ENCODE assay signal across 8 cellular contexts in genomic region chr17:48047113-48047740, GRCh38. TPM values are rescaled to one million over a fixed set of nuclear protein-coding genes. Genes with fewer than 3 reads are reported as not detected.
A peak's percentile ranks its signal among the peaks of the same experiment; 100 is the strongest.
DNase-seq lines count a peak whose midpoint lies in the region; ATAC-seq, FAIRE-seq and TF ChIP-seq lines count a peak whose summit lies in the region.

No MANE protein-coding gene starts in this region.

- no peaks in the 10 kb centered on the region for H3K9me3 Mint-ChIP-seq in CD8-positive, alpha-beta memory T cell

- ATAC-seq in HG03025 (IDR thresholded peaks at IDR 0.05; ENCODE audit: low FRiP score, unreplicated experiment) (no peak), HG03521 (IDR thresholded peaks at IDR 0.05; ENCODE audit: unreplicated experiment) (no peak)

- peak overlapping the region; percentile 85 to 100 (median 98) for H3K27ac Mint-ChIP-seq in CD8-positive, alpha-beta memory T cell

- peak overlapping the region; percentile 66 for H3K9ac ChIP-seq in muscle layer of colon (ENCODE audit: low read length)

- peaks cover 18% of the 10 kb centered on the region for H3K36me3 ChIP-seq in CD8-positive, alpha-beta memory T cell (ENCODE audit: insufficient read depth, low read length)
- peaks cover 27% of the 10 kb centered on the region for H3K36me3 ChIP-seq in MG63
- peaks cover 5% of the 10 kb centered on the region for H3K36me3 ChIP-seq in bronchial epithelial cell (ENCODE audit: control insufficient read depth, insufficient read depth, low read length)
- H3K36me3 ChIP-seq in muscle layer of colon (ENCODE audit: insufficient read depth, low read length) = peaks cover 13% of the 10 kb centered on the region

- H3K4me3 Mint-ChIP-seq in CD8-positive, alpha-beta memory T cell = peak overlapping the region; percentile 85 to 99 (median 96)

- peak overlapping the region; percentile 93 for H3K27ac ChIP-seq in CD8-positive, alpha-beta memory T cell (ENCODE audit: low read depth, low read length)
- H3K27ac ChIP-seq in muscle layer of colon (ENCODE audit: low read depth, low read length) = peak overlapping the region; percentile 31

- no peak for FAIRE-seq in bronchial epithelial cell (lab: Jason Lieb, UNC)

- no peak for DNase-seq in CD8-positive, alpha-beta memory T cell
- DNase-seq in MG63 (no peak), bronchial epithelial cell (ENCODE audit: low read depth) (no peak), NCI-H510A treated with DMSO at 0.1 percent for 48 hours (lab: John Stamatoyannopoulos, UW) (no peak), NCI-H2029 (lab: John Stamatoyannopoulos, UW) (no peak)

- H3K36me3 Mint-ChIP-seq in CD8-positive, alpha-beta memory T cell = peaks cover 4 to 36% (median 11%) of the 10 kb centered on the region in 3 donors

- peaks cover 40 to 58% (median 56%) of the 10 kb centered on the region in 3 donors for H3K4me1 Mint-ChIP-seq in CD8-positive, alpha-beta memory T cell

- TF ChIP-seq CTCF in bronchial epithelial cell (IDR thresholded peaks at IDR 0.05; ENCODE audit: insufficient read depth, low read length, severe bottlenecking) = no peak

- H3K4me3 ChIP-seq in CD8-positive, alpha-beta memory T cell (ENCODE audit: low read length) = peak overlapping the region; percentile 84
- H3K4me3 ChIP-seq in MG63 = peak overlapping the region; percentile 84
- H3K4me3 ChIP-seq in bronchial epithelial cell (ENCODE audit: low read depth, low read length) = peak overlapping the region; percentile 72
- peak overlapping the region; percentile 46 to 85 for H3K4me3 ChIP-seq in muscle layer of colon (ENCODE audit: low read depth in 1 of 2, low read length in 2 of 2)

- POLR2A ChIA-PET in CD8-positive, alpha-beta memory T cell (lab: Charles Lee) = interaction anchor here (0.7 to 3.1 kb wide), 4 partner anchors 11 to 70 kb away, joined by 3 to 17 read pairs (median 5); partner anchors contain the start of gene SNX11

- H3K27me3 ChIP-seq in CD8-positive, alpha-beta memory T cell (ENCODE audit: insufficient read depth, low read length, poor library complexity, severe bottlenecking) = no peaks in the 10 kb centered on the region
- no peaks in the 10 kb centered on the region for H3K27me3 ChIP-seq in MG63
- no peaks in the 10 kb centered on the region for H3K27me3 ChIP-seq in bronchial epithelial cell (ENCODE audit: control insufficient read depth, insufficient read depth, low read length)
- H3K27me3 ChIP-seq in muscle layer of colon (ENCODE audit: control insufficient read depth in 1 of 2, insufficient read depth in 2 of 2, low read length in 2 of 2) = no peaks in the 10 kb centered on the region

- H3K4me1 ChIP-seq in CD8-positive, alpha-beta memory T cell (ENCODE audit: insufficient read depth, low read length) = peaks cover 44% of the 10 kb centered on the region
- H3K4me1 ChIP-seq in muscle layer of colon (ENCODE audit: insufficient read depth, low read length) = peaks cover 46% of the 10 kb centered on the region

- no peaks in the 10 kb centered on the region for H3K9me3 ChIP-seq in CD8-positive, alpha-beta memory T cell (ENCODE audit: low read length)
- H3K9me3 ChIP-seq in MG63 (no peaks in the 10 kb centered on the region), muscle layer of colon (ENCODE audit: low read length) (no peaks in the 10 kb centered on the region)

- peaks cover 0 to 6% of the 10 kb centered on the region in 2 donors for H3K27me3 Mint-ChIP-seq in CD8-positive, alpha-beta memory T cell

- CTCF ChIA-PET in CD8-positive, alpha-beta memory T cell (lab: Charles Lee) = interaction anchor here (1.5 to 4.4 kb wide), 5 partner anchors 11 to 59 kb away, joined by 4 to 47 read pairs (median 5); partner anchors contain the start of gene COPZ2

RNA-seq across cellular contexts. Expression of gene NFE2L1, which starts 0.9 kb away (rescaled TPM):
- 10 to 100 TPM; 94.5 to 98.4 TPM for total RNA-seq in CD8-positive, alpha-beta memory T cell
- 13.1 TPM for polyA plus RNA-seq in CD8-positive, alpha-beta memory T cell
- 33.6 and 47.7 TPM in 2 replicates for total RNA-seq in MG63 (2014; rRNA removed; shearing (Covaris generic); ENCODE audit: low replicate concordance)
- 84.2 and 176 TPM in 2 replicates for total RNA-seq in bronchial epithelial cell

RNA-seq across cellular contexts. Expression of gene COPZ2, which starts 9.6 kb away (rescaled TPM):
- 1 to 10 TPM; 7.6 to 8.3 TPM for total RNA-seq in CD8-positive, alpha-beta memory T cell
- polyA plus RNA-seq in CD8-positive, alpha-beta memory T cell = 3.3 TPM
- total RNA-seq in MG63 (2014; rRNA removed; shearing (Covaris generic); ENCODE audit: low replicate concordance) = 91.7 and 130 TPM in 2 replicates
- total RNA-seq in bronchial epithelial cell = 8.2 and 21.4 TPM in 2 replicates

RNA-seq across cellular contexts. Expression of gene CBX1, which starts 54.1 kb away (rescaled TPM):
- total RNA-seq in CD8-positive, alpha-beta memory T cell = 10 to 100 TPM; 63.1 to 65.1 TPM
- polyA plus RNA-seq in CD8-positive, alpha-beta memory T cell = 21.1 TPM
- 50.7 and 59.1 TPM in 2 replicates for total RNA-seq in MG63 (2014; rRNA removed; shearing (Covaris generic); ENCODE audit: low replicate concordance)
- total RNA-seq in bronchial epithelial cell = 22.1 and 27.5 TPM in 2 replicates
